In genomic region chr4:78162821-78163220, GRCh38 we compare ENCODE assay signal across 1 cellular context.
TF ChIP-seq lines count a peak whose summit lies in the region.

No MANE protein-coding gene starts in this region.

TF ChIP-seq in GM23338, 12 proteins besides CTCF, POLR2A, EP300 and RAD21 (continued from another document):
- TF ChIP-seq, protein P1, sequence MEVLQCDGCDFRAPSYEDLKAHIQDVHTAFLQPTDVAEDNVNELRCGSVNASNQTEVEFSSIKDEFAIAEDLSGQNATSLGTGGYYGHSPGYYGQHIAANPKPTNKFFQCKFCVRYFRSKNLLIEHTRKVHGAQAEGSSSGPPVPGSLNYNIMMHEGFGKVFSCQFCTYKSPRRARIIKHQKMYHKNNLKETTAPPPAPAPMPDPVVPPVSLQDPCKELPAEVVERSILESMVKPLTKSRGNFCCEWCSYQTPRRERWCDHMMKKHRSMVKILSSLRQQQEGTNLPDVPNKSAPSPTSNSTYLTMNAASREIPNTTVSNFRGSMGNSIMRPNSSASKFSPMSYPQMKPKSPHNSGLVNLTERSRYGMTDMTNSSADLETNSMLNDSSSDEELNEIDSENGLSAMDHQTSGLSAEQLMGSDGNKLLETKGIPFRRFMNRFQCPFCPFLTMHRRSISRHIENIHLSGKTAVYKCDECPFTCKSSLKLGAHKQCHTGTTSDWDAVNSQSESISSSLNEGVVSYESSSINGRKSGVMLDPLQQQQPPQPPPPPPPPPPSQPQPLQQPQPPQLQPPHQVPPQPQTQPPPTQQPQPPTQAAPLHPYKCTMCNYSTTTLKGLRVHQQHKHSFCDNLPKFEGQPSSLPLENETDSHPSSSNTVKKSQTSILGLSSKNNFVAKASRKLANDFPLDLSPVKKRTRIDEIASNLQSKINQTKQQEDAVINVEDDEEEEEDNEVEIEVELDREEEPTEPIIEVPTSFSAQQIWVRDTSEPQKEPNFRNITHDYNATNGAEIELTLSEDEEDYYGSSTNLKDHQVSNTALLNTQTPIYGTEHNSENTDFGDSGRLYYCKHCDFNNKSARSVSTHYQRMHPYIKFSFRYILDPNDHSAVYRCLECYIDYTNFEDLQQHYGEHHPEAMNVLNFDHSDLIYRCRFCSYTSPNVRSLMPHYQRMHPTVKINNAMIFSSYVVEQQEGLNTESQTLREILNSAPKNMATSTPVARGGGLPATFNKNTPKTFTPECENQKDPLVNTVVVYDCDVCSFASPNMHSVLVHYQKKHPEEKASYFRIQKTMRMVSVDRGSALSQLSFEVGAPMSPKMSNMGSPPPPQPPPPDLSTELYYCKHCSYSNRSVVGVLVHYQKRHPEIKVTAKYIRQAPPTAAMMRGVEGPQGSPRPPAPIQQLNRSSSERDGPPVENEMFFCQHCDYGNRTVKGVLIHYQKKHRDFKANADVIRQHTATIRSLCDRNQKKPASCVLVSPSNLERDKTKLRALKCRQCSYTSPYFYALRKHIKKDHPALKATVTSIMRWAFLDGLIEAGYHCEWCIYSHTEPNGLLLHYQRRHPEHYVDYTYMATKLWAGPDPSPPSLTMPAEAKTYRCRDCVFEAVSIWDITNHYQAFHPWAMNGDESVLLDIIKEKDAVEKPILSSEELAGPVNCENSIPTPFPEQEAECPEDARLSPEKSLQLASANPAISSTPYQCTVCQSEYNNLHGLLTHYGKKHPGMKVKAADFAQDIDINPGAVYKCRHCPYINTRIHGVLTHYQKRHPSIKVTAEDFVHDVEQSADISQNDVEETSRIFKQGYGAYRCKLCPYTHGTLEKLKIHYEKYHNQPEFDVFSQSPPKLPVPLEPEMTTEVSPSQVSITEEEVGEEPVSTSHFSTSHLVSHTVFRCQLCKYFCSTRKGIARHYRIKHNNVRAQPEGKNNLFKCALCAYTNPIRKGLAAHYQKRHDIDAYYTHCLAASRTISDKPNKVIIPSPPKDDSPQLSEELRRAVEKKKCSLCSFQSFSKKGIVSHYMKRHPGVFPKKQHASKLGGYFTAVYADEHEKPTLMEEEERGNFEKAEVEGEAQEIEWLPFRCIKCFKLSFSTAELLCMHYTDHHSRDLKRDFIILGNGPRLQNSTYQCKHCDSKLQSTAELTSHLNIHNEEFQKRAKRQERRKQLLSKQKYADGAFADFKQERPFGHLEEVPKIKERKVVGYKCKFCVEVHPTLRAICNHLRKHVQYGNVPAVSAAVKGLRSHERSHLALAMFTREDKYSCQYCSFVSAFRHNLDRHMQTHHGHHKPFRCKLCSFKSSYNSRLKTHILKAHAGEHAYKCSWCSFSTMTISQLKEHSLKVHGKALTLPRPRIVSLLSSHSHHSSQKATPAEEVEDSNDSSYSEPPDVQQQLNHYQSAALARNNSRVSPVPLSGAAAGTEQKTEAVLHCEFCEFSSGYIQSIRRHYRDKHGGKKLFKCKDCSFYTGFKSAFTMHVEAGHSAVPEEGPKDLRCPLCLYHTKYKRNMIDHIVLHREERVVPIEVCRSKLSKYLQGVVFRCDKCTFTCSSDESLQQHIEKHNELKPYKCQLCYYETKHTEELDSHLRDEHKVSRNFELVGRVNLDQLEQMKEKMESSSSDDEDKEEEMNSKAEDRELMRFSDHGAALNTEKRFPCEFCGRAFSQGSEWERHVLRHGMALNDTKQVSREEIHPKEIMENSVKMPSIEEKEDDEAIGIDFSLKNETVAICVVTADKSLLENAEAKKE (CRISPR knock-in tag; IDR thresholded peaks at IDR 0.05) = no peak
- TF ChIP-seq JUNB (IDR thresholded peaks at IDR 0.05; ENCODE audit: unreplicated experiment) = no peak
